25 cellular contexts compared by ENCODE assay signal in genomic region chr16:55765161-55765560, GRCh38.
A peak's percentile ranks its signal among the peaks of the same experiment; 100 is the strongest.
DNase-seq lines count a peak whose midpoint lies in the region; FAIRE-seq lines count a peak whose summit lies in the region.
"Had no signal": no experiment of that assay in that cellular context is flagged by ENCODE, and none has a peak within 500 bp of the region (broad histone marks: within the 10 kb centered on the region; RNA-seq: fewer than 3 reads in every experiment).

No MANE protein-coding gene starts in this region.

- no peak overlapping the region for H3K9ac ChIP-seq in Karpas-422 (ENCODE audit: low read length)
- H3K9ac ChIP-seq: BLaER1 had no signal

- DNase-seq in Karpas-422, result peak; percentile 33
- DNase-seq in islet precursor cell, result peak; percentile 13
- DNase-seq in small intestine, result peak; percentile 59
- DNase-seq in effector CD8-positive, alpha-beta T cell (lab: John Stamatoyannopoulos, UW), result no peak
- no peak for DNase-seq in RKO (ENCODE audit: low spot score)
- DNase-seq: 8988T; ACHN; BE2C; C1 segment of cervical spinal cord; CD4-positive, alpha-beta memory T cell; CD4-positive, CD25-positive, alpha-beta regulatory T cell; CD8-positive, alpha-beta memory T cell; COR-L47; DMS 273 treated with DMSO at 0.1 percent for 48 hours; DMS153; DMS53; DMS79; DND-41; EL; GDM1 had no signal

- WGBS in small intestine, 3 donors, result 11 to 43% (median 19%) methylated on average over 3 of the region's 3 CpGs

- H3K36me3 ChIP-seq in Karpas-422 (ENCODE audit: insufficient read depth, low read length) (no peaks in the 10 kb centered on the region), small intestine (ENCODE audit: control insufficient read depth in 2 of 2, insufficient read depth in 2 of 2, low read length in 2 of 2) (no peaks in the 10 kb centered on the region)
- H3K36me3 ChIP-seq: BE2C, BLaER1 had no signal

- no peaks in the 10 kb centered on the region for H3K9me2 ChIP-seq in Karpas-422 (replicated peaks; ENCODE audit: insufficient read depth, low read length)

- H4K20me1 ChIP-seq in Karpas-422 (ENCODE audit: insufficient read depth, low read depth, low read length), result no peaks in the 10 kb centered on the region
- H4K20me1 ChIP-seq: BLaER1 had no signal

- no peak for FAIRE-seq in small intestine (lab: Jason Lieb, UNC)
- FAIRE-seq: A204.1, GM12878, GM12892, GM18507 had no signal

- H3K79me2 ChIP-seq in Karpas-422 (ENCODE audit: low read length), result no peaks in the 10 kb centered on the region

- H3K9me3 ChIP-seq in Karpas-422 (ENCODE audit: low read length) (no peaks in the 10 kb centered on the region), small intestine (ENCODE audit: control insufficient read depth, low read depth) (no peaks in the 10 kb centered on the region)
- H3K9me3 ChIP-seq: BE2C, BLaER1 had no signal

- H2AFZ ChIP-seq in Karpas-422 (ENCODE audit: low read length), result no peak overlapping the region

- H3K27ac ChIP-seq in Karpas-422 (ENCODE audit: low read length), result no peak overlapping the region
- H3K27ac ChIP-seq in small intestine (ENCODE audit: low read depth in 1 of 2, low read length in 1 of 2), result no peak overlapping the region
- H3K27ac ChIP-seq: BLaER1 had no signal

- no peak overlapping the region for H3K4me2 ChIP-seq in Karpas-422 (ENCODE audit: low read depth, low read length, poor library complexity, severe bottlenecking)
- H3K4me2 ChIP-seq: BLaER1 had no signal

- H3K27me3 ChIP-seq in Karpas-422 (ENCODE audit: low read length), result no peaks in the 10 kb centered on the region
- H3K27me3 ChIP-seq in small intestine (ENCODE audit: control insufficient read depth in 2 of 2, insufficient read depth in 2 of 2, low read length in 2 of 2), result peaks cover 0 to 5% of the 10 kb centered on the region in 2 donors
- H3K27me3 ChIP-seq: BE2C, BLaER1 had no signal

- no peak overlapping the region for H3K4me3 ChIP-seq in Karpas-422 (ENCODE audit: low read length)
- H3K4me3 ChIP-seq in small intestine (ENCODE audit: low read depth in 1 of 2, low read length in 2 of 2), result no peak overlapping the region
- H3K4me3 ChIP-seq: BLaER1, GM12878 had no signal

- H3K4me1 ChIP-seq in Karpas-422 (ENCODE audit: low read length), result no peaks in the 10 kb centered on the region
- no peaks in the 10 kb centered on the region for H3K4me1 ChIP-seq in small intestine (ENCODE audit: control insufficient read depth in 2 of 2, insufficient read depth in 1 of 2, low read depth in 1 of 2, low read length in 1 of 2)
- H3K4me1 ChIP-seq: BE2C, BLaER1 had no signal

Comparison
In these comparisons a context has a peak if more than half of its experiments do, and no peak if none do; other contexts are left out.
1. DNase-seq: peak in Karpas-422 (single experiment), islet precursor cell (single experiment) and small intestine (single experiment); none in effector CD8-positive, alpha-beta T cell (single experiment) and RKO (single experiment).